In the genomic region with DNA sequence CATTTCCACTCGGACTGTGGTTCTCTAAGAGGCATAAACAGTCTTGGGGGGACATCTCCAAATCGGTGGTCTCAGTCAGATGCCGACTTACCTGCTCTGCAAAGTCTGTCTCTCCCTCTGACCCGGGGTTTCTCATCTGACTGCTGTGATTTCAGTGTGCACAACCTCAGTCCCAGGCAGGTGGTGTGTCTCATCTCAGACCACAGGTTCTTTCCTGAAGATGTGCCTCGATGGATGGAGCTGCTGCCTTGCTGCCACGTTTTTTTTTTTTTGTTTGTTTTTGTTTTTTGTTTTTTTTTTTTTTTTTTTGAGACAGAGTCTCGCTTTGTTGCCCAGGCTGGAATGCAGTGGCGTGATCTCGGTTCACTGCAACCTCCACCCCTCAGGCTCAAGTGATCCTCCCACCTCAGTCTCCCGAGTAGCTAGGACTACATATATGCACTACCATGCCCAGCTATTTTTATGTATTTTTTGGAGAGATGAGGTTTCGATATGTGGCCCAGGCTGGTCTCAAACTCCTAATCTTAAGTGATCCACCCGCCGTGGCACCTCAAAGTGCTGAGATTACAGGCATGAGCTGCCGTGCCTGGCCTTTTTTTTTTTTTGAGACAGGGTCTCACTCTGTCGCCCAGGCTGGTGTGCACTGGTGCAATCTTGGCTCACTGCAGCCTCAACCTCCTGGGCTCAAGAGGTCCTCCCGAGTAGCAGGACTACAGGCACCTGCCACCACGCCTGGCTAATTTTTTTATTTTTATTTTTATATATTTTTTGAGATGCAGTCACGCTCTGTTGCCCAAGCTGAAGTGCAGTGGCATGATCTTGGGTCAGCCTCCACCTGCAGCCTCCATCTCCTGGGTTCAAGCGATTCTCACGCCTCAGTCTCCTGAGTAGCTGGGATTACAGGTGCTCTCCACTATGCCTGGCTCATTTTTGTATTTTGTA, we compare ENCODE assay signal across 22 cellular contexts.
"Had no signal": no experiment of that assay in that cellular context is flagged by ENCODE, and none has a peak within 500 bp of the region (broad histone marks: within the 10 kb centered on the region; RNA-seq: fewer than 3 reads in every experiment).

No MANE protein-coding gene starts in this region.

- H3K27ac ChIP-seq: gastrocnemius medialis, left ventricle myocardium inferior, neutrophil, thoracic aorta had no signal

- H3K4me3 ChIP-seq: gastrocnemius medialis, left ventricle myocardium inferior, smooth muscle cell, thoracic aorta had no signal

- H3K9me3 Mint-ChIP-seq: activated naive CD4-positive, alpha-beta T cell treated with anti-CD3 and anti-CD28 coated beads, Interleukin-2, amount 10 ng/mL, durations not matched to agents 7 days and 5 days; memory B cell; naive thymus-derived CD4-positive, alpha-beta T cell; stimulated activated effector memory CD8-positive, alpha-beta T cell treated with anti-CD3 and anti-CD28 coated beads, Interleukin-12 subunit alpha, Interleukin-12 subunit beta, amount 100 ng/mL, for 72 hours; T-helper 1 cell treated with Interleukin-12 subunit alpha and Interleukin-12 subunit beta and Interleukin-4 antibody, amounts not matched to agents 30 μg/mL and 1 μg/mL, for 36 hours had no signal

- H3K4me3 Mint-ChIP-seq: activated naive CD4-positive, alpha-beta T cell treated with anti-CD3 and anti-CD28 coated beads, Interleukin-2, amount 10 ng/mL, durations not matched to agents 7 days and 5 days; memory B cell; naive thymus-derived CD4-positive, alpha-beta T cell; stimulated activated effector memory CD8-positive, alpha-beta T cell treated with anti-CD3 and anti-CD28 coated beads, Interleukin-12 subunit alpha, Interleukin-12 subunit beta, amount 100 ng/mL, for 72 hours; T-helper 1 cell treated with Interleukin-12 subunit alpha and Interleukin-12 subunit beta and Interleukin-4 antibody, amounts not matched to agents 30 μg/mL and 1 μg/mL, for 36 hours had no signal

- H3K36me3 ChIP-seq: gastrocnemius medialis, left ventricle myocardium inferior, neutrophil, thoracic aorta had no signal

- H3K36me3 Mint-ChIP-seq: activated naive CD4-positive, alpha-beta T cell treated with anti-CD3 and anti-CD28 coated beads, Interleukin-2, amount 10 ng/mL, durations not matched to agents 7 days and 5 days; memory B cell; naive thymus-derived CD4-positive, alpha-beta T cell had no signal

- H3K9me3 ChIP-seq: gastrocnemius medialis, left ventricle myocardium inferior, neutrophil, thoracic aorta had no signal

- H3K27me3 ChIP-seq: gastrocnemius medialis had no signal

- H3K4me2 ChIP-seq: smooth muscle cell had no signal

- H3K27ac Mint-ChIP-seq: activated naive CD4-positive, alpha-beta T cell treated with anti-CD3 and anti-CD28 coated beads, Interleukin-2, amount 10 ng/mL, durations not matched to agents 7 days and 5 days; memory B cell; stimulated activated effector memory CD8-positive, alpha-beta T cell treated with anti-CD3 and anti-CD28 coated beads, Interleukin-12 subunit alpha, Interleukin-12 subunit beta, amount 100 ng/mL, for 72 hours; T-helper 1 cell treated with Interleukin-12 subunit alpha and Interleukin-12 subunit beta and Interleukin-4 antibody, amounts not matched to agents 30 μg/mL and 1 μg/mL, for 36 hours had no signal

- ATAC-seq: activated CD4-positive, CD25-positive, alpha-beta regulatory T cell treated with anti-CD3 and anti-CD28 coated beads, Interleukin-2, amount 50 U/mL, for 24 hours; gastrocnemius medialis; naive thymus-derived CD4-positive, alpha-beta T cell; sciatic nerve; stimulated activated effector memory CD8-positive, alpha-beta T cell treated with anti-CD3 and anti-CD28 coated beads, Interleukin-12 subunit alpha, Interleukin-12 subunit beta, amount 100 ng/mL, for 72 hours had no signal

- DNase-seq: activated CD4-positive, alpha-beta T cell treated with anti-CD3 and anti-CD28 coated beads, Interleukin-2, amount 50 U/mL, for 1 hour; activated CD8-positive, alpha-beta memory T cell treated with anti-CD3 and anti-CD28 coated beads, Interleukin-2, amount 50 U/mL, for 48 hours; activated effector memory CD4-positive, alpha-beta T cell treated with Interleukin-2 at 50 U/mL for 16 hours; activated naive CD4-positive, alpha-beta T cell treated with anti-CD3 and anti-CD28 coated beads, Interleukin-2, amount 10 ng/mL, durations not matched to agents 7 days and 5 days; activated T-cell treated with anti-CD3 and anti-CD28 coated beads, Interleukin-2, amount 50 U/mL, for 48 hours; aorta; cerebellar nuclear complex; cortex of kidney; erythroblast; gastrocnemius medialis; head of caudate nucleus; left ventricle myocardium inferior; naive thymus-derived CD4-positive, alpha-beta T cell; stimulated activated CD4-positive, alpha-beta T cell treated with anti-CD3 and anti-CD28 coated beads, Interleukin-4, amount 100 ng/mL, for 1 hour had no signal

- H3K4me1 ChIP-seq: gastrocnemius medialis had no signal
